In the genomic region with DNA sequence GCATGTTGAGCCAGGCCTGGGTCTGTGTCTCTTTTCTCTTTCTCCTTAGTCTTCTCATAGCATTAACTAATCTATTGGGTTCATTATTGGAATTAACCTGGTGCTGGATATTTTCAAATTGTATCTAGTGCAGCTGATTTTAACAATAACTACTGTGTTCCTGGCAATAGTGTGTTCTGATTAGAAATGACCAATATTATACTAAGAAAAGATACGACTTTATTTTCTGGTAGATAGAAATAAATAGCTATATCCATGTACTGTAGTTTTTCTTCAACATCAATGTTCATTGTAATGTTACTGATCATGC, we compare ENCODE assay signal across 11 cellular contexts. TPM values are rescaled to one million over a fixed set of nuclear protein-coding genes. Genes with fewer than 3 reads are reported as not detected.
DNase-seq lines count a peak whose midpoint lies in the region; ATAC-seq and TF ChIP-seq lines count a peak whose summit lies in the region.
"Had no signal": no experiment of that assay in that cellular context is flagged by ENCODE, and none has a peak within 500 bp of the region (broad histone marks: within the 10 kb centered on the region; RNA-seq: fewer than 3 reads in every experiment).

No MANE protein-coding gene starts in this region.

- peaks cover 26% of the 10 kb centered on the region for H3K79me2 ChIP-seq in osteoblast (ENCODE audit: insufficient read depth, low read length)

- POLR2A ChIA-PET in T-cell (lab: Charles Lee) = interaction anchor here (0.6 to 5.2 kb wide), 15 partner anchors 8 to 105 kb away, joined by 3 to 52 read pairs (median 14); a partner anchor contains a TSS

- CTCF ChIA-PET in T-cell (lab: Charles Lee) = interaction anchor here in 1 of 2 donors (1.0 to 2.4 kb wide), 4 partner anchors 12 to 49 kb away, joined by 3 to 9 read pairs (median 4); no protein-coding TSS in a partner anchor

- H3K27ac Mint-ChIP-seq in CD14-positive monocyte (peak overlapping the region; percentile 98 to 100 (median 99)), T-cell (no peak overlapping the region)
- H3K27ac Mint-ChIP-seq: activated CD4-positive, alpha-beta T cell treated with anti-CD3 and anti-CD28 coated beads for 36 hours had no signal

- DNase-seq in CD14-positive monocyte (ENCODE audit: low spot score) (no peak), T-cell (no peak), esophagus squamous epithelium (lab: John Stamatoyannopoulos, UW) (no peak), osteoblast (ENCODE audit: insufficient read length, low spot score, missing footprints) (no peak), HK-2 (ENCODE audit: unreplicated experiment) (no peak)
- DNase-seq: activated CD4-positive, alpha-beta T cell treated with anti-CD3 and anti-CD28 coated beads for 36 hours; NCI-H2171 had no signal

- H3K27me3 Mint-ChIP-seq in CD14-positive monocyte (ENCODE audit: low read depth in 3 of 3) (peaks cover 0 to 40% (median 7%) of the 10 kb centered on the region in 3 donors), T-cell (peaks cover 7 to 10% of the 10 kb centered on the region in 2 donors)

- TF ChIP-seq CTCF in CD14-positive monocyte (IDR thresholded peaks at IDR 0.05) (no peak), esophagus squamous epithelium (IDR thresholded peaks at IDR 0.05) (no peak), osteoblast (IDR thresholded peaks at IDR 0.05; ENCODE audit: extremely low read depth, low read depth, low read length) (no peak)

- H3K4me1 Mint-ChIP-seq in CD14-positive monocyte (peaks cover 60% of the 10 kb centered on the region), T-cell (peaks cover 38 to 52% (median 51%) of the 10 kb centered on the region in 3 donors)

- 59 to 73% methylated on average over 1 of the region's 1 CpG for WGBS in esophagus squamous epithelium, 2 donors

- H3K27me3 ChIP-seq in esophagus squamous epithelium = no peaks in the 10 kb centered on the region
- no peaks in the 10 kb centered on the region for H3K27me3 ChIP-seq in osteoblast (ENCODE audit: insufficient read depth, low read length)
- H3K27me3 ChIP-seq: foreskin keratinocyte had no signal

- H3K36me3 Mint-ChIP-seq in CD14-positive monocyte (peaks cover 40 to 46% of the 10 kb centered on the region in 2 donors), T-cell (peaks cover 35% of the 10 kb centered on the region)

- H3K4me2 ChIP-seq in osteoblast (ENCODE audit: insufficient read depth, low read length) = peak overlapping the region; percentile 99

- H3K9me3 ChIP-seq in esophagus squamous epithelium (no peaks in the 10 kb centered on the region), osteoblast (ENCODE audit: low read depth, low read length) (no peaks in the 10 kb centered on the region)

- H3K4me3 ChIP-seq in esophagus squamous epithelium (peak overlapping the region in 3 of 4 donors; percentile 91 to 97 (median 92)), osteoblast (ENCODE audit: insufficient read depth, low read length) (peak overlapping the region; percentile 95)

- intact Hi-C loops in CD14-positive monocyte (cut with micrococcal nuclease) = loop anchor here in 1 of 2 donors (5.0 kb wide), 1 partner anchor 149 kb away; no protein-coding TSS in a partner anchor
- intact Hi-C loops in esophagus squamous epithelium (cut with DNase I) = no loop called here

- ATAC-seq in T-cell (replicated peaks in 1 of 4) = no peak
- ATAC-seq in GM21526 (IDR thresholded peaks at IDR 0.05; ENCODE audit: low FRiP score, unreplicated experiment) = no peak
- ATAC-seq in GM18867 (IDR thresholded peaks at IDR 0.05; ENCODE audit: unreplicated experiment) = no peak
- ATAC-seq in GM18505 (IDR thresholded peaks at IDR 0.05; ENCODE audit: unreplicated experiment) = no peak
- ATAC-seq: activated CD4-positive, alpha-beta T cell treated with anti-CD3 and anti-CD28 coated beads for 36 hours had no signal

- H3K4me1 ChIP-seq in esophagus squamous epithelium (peaks cover 18 to 57% (median 24%) of the 10 kb centered on the region in 3 donors), osteoblast (ENCODE audit: insufficient read depth, low read length) (peaks cover 21% of the 10 kb centered on the region)

- no peak for TF ChIP-seq POLR2A in esophagus squamous epithelium (IDR thresholded peaks at IDR 0.05)
- no peak for TF ChIP-seq POLR2A in GM18505 (IDR thresholded peaks at IDR 0.05; ENCODE audit: borderline replicate concordance, extremely low read depth, insufficient read depth, insufficient read length)

- H3K9me3 Mint-ChIP-seq in CD14-positive monocyte = peaks cover 15 to 31% (median 26%) of the 10 kb centered on the region in 7 donors
- no peaks in the 10 kb centered on the region for H3K9me3 Mint-ChIP-seq in T-cell

- H3K4me3 Mint-ChIP-seq in CD14-positive monocyte = peak overlapping the region; percentile 95 to 100
- peak overlapping the region in 2 of 3 donors; percentile 92 to 95 for H3K4me3 Mint-ChIP-seq in T-cell

- peaks cover 29% of the 10 kb centered on the region for H4K20me1 ChIP-seq in osteoblast (ENCODE audit: insufficient read depth, low read length)

- H2AFZ ChIP-seq in osteoblast (ENCODE audit: low read length) = no peak overlapping the region

- H3K27ac ChIP-seq in esophagus squamous epithelium = peak overlapping the region; percentile 15 to 98 (median 96)
- no peak overlapping the region for H3K27ac ChIP-seq in osteoblast (ENCODE audit: low read depth, low read length)
- H3K27ac ChIP-seq: foreskin keratinocyte had no signal

- peaks cover 4 to 35% (median 14%) of the 10 kb centered on the region in 3 donors for H3K36me3 ChIP-seq in esophagus squamous epithelium
- peaks cover 25% of the 10 kb centered on the region for H3K36me3 ChIP-seq in osteoblast (ENCODE audit: insufficient read depth, low read length)

RNA-seq across cellular contexts. Expression of a gene that starts 3.0 kb away (rescaled TPM):
- polyA plus RNA-seq in CD14-positive monocyte = 1,000 to 10,000 TPM; 4,403 to 4,841 TPM
- 1,000 to 10,000 TPM in 2 of 5 donors, 10 to 100 TPM in 3; 20.4 to 2,951 (median 27.1) TPM for total RNA-seq in T-cell
- 100 to 1,000 TPM in 1 of 4 donors, 10 to 100 TPM in 3; 62.2 to 181 (median 88.6) TPM for total RNA-seq in esophagus squamous epithelium
- 42.3 and 63.6 TPM in 2 replicates for total RNA-seq in osteoblast

Comparison
In these comparisons a context has a peak if more than half of its experiments do, and no peak if none do; other contexts are left out.
1. H3K27ac Mint-ChIP-seq: peak in CD14-positive monocyte (7 of 7); none in T-cell (0 of 2).